ENCODE assay signal across 1 cellular context in the genomic region with DNA sequence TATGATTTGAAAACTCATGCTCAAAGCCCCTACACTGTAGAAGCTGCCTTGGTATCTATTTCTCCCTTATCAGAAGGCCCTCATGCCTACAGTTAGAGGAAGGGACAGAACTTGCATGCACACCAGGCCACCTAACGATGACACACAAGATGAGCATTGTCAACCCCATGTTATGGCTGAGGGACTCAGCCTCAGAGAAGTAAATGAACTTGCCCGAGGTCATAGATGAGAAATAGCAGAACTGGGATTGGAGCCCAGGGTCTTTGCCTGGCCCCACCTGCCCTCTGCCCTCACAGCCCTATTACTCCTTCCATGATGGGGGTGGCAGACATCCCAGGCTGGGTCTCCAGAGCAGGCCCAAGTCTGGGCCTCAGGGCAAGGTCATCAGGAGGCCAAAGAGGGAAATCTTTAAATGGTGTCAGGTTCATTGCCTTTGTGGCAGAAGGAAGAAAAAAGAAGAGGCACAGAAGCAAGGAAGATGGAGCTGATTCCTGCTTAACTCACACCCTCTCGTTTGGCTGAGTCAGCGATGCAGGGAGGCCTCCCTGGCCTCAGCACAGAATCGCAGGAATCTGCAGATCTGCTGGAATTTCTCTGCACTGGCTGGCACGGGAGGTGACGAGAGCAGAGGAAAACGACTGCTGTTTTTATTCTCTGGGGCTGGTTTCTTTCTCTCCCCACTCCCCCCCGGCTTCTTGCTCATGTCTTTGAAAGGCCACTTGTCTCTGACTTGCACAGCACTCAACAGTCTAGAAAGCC.
TF ChIP-seq lines count a peak whose summit lies in the region.

No MANE protein-coding gene starts in this region.

TF ChIP-seq in HEK293, 187 proteins besides CTCF, POLR2A, EP300 and RAD21 (continued from another document):
- TF ChIP-seq ZBTB17 (tag by site-specific recombination; IDR thresholded peaks at IDR 0.05) (peak; percentile 77), ZBTB7A (tag by site-specific recombination; IDR thresholded peaks at IDR 0.05; ENCODE audit: low read depth) (no peak), ZIC2 (tag by site-specific recombination; IDR thresholded peaks at IDR 0.05) (no peak), ZNF600 (tag by site-specific recombination; IDR thresholded peaks at IDR 0.05) (no peak), ZNF324 (tag by site-specific recombination; IDR thresholded peaks at IDR 0.05) (no peak), ZNF175 (tag by site-specific recombination; IDR thresholded peaks at IDR 0.05) (no peak)
- TF ChIP-seq, protein P1, sequence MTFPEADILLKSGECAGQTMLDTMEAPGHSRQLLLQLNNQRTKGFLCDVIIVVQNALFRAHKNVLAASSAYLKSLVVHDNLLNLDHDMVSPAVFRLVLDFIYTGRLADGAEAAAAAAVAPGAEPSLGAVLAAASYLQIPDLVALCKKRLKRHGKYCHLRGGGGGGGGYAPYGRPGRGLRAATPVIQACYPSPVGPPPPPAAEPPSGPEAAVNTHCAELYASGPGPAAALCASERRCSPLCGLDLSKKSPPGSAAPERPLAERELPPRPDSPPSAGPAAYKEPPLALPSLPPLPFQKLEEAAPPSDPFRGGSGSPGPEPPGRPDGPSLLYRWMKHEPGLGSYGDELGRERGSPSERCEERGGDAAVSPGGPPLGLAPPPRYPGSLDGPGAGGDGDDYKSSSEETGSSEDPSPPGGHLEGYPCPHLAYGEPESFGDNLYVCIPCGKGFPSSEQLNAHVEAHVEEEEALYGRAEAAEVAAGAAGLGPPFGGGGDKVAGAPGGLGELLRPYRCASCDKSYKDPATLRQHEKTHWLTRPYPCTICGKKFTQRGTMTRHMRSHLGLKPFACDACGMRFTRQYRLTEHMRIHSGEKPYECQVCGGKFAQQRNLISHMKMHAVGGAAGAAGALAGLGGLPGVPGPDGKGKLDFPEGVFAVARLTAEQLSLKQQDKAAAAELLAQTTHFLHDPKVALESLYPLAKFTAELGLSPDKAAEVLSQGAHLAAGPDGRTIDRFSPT (tag by site-specific recombination; IDR thresholded peaks at IDR 0.05), result no peak
- TF ChIP-seq, protein P2, sequence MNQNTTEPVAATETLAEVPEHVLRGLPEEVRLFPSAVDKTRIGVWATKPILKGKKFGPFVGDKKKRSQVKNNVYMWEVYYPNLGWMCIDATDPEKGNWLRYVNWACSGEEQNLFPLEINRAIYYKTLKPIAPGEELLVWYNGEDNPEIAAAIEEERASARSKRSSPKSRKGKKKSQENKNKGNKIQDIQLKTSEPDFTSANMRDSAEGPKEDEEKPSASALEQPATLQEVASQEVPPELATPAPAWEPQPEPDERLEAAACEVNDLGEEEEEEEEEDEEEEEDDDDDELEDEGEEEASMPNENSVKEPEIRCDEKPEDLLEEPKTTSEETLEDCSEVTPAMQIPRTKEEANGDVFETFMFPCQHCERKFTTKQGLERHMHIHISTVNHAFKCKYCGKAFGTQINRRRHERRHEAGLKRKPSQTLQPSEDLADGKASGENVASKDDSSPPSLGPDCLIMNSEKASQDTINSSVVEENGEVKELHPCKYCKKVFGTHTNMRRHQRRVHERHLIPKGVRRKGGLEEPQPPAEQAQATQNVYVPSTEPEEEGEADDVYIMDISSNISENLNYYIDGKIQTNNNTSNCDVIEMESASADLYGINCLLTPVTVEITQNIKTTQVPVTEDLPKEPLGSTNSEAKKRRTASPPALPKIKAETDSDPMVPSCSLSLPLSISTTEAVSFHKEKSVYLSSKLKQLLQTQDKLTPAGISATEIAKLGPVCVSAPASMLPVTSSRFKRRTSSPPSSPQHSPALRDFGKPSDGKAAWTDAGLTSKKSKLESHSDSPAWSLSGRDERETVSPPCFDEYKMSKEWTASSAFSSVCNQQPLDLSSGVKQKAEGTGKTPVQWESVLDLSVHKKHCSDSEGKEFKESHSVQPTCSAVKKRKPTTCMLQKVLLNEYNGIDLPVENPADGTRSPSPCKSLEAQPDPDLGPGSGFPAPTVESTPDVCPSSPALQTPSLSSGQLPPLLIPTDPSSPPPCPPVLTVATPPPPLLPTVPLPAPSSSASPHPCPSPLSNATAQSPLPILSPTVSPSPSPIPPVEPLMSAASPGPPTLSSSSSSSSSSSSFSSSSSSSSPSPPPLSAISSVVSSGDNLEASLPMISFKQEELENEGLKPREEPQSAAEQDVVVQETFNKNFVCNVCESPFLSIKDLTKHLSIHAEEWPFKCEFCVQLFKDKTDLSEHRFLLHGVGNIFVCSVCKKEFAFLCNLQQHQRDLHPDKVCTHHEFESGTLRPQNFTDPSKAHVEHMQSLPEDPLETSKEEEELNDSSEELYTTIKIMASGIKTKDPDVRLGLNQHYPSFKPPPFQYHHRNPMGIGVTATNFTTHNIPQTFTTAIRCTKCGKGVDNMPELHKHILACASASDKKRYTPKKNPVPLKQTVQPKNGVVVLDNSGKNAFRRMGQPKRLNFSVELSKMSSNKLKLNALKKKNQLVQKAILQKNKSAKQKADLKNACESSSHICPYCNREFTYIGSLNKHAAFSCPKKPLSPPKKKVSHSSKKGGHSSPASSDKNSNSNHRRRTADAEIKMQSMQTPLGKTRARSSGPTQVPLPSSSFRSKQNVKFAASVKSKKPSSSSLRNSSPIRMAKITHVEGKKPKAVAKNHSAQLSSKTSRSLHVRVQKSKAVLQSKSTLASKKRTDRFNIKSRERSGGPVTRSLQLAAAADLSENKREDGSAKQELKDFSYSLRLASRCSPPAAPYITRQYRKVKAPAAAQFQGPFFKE (tag by site-specific recombination; IDR thresholded peaks at IDR 0.05; ENCODE audit: borderline replicate concordance), result no peak
